ENCODE assay signal across 14 cellular contexts in genomic region chr13:90552702-90553101, GRCh38.
"Had no signal": no experiment of that assay in that cellular context is flagged by ENCODE, and none has a peak within 500 bp of the region (broad histone marks: within the 10 kb centered on the region; RNA-seq: fewer than 3 reads in every experiment).

No MANE protein-coding gene starts in this region.

- ATAC-seq: activated CD4-positive, CD25-positive, alpha-beta regulatory T cell treated with anti-CD3 and anti-CD28 coated beads, Interleukin-2, amount 50 U/mL, for 24 hours; body of pancreas; effector memory CD8-positive, alpha-beta T cell; left colon had no signal

- H3K27ac Mint-ChIP-seq: activated naive CD4-positive, alpha-beta T cell treated with anti-CD3 and anti-CD28 coated beads, Interleukin-2, amount 50 U/mL, for 24 hours; dendritic cell treated with granulocyte-macrophage colony-stimulating factor and Interleukin-4, amounts not matched to agents 40 ng/mL and 50 ng/mL, for 4 days; effector memory CD8-positive, alpha-beta T cell; nephron progenitor cell; T-helper 2 cell treated with Interferon-gamma antibody and Interleukin-4, amounts not matched to agents 5 μg/mL and 100 μg/mL, for 36 hours had no signal

- DNase-seq: activated T-cell treated with anti-CD3 and anti-CD28 coated beads, Interleukin-2, amount 50 U/mL, for 1 hour; body of pancreas; effector memory CD8-positive, alpha-beta T cell; left colon; mesenchymal stem cell; nephron progenitor cell; ovary; small intestine; tibial artery had no signal

- H3K4me1 Mint-ChIP-seq: activated naive CD4-positive, alpha-beta T cell treated with anti-CD3 and anti-CD28 coated beads, Interleukin-2, amount 50 U/mL, for 24 hours; nephron progenitor cell had no signal

- H3K27me3 Mint-ChIP-seq: activated naive CD4-positive, alpha-beta T cell treated with anti-CD3 and anti-CD28 coated beads, Interleukin-2, amount 50 U/mL, for 24 hours; dendritic cell treated with granulocyte-macrophage colony-stimulating factor and Interleukin-4, amounts not matched to agents 40 ng/mL and 50 ng/mL, for 4 days; effector memory CD8-positive, alpha-beta T cell had no signal

- H3K4me1 ChIP-seq: body of pancreas, tibial artery, vagina had no signal

- H3K27me3 ChIP-seq: body of pancreas, ovary, tibial artery, vagina had no signal

- H3K4me3 ChIP-seq: body of pancreas, ovary, tibial artery, vagina had no signal

- H3K36me3 Mint-ChIP-seq: activated naive CD4-positive, alpha-beta T cell treated with anti-CD3 and anti-CD28 coated beads, Interleukin-2, amount 50 U/mL, for 24 hours had no signal

- H3K9me3 ChIP-seq: body of pancreas, ovary, tibial artery, vagina had no signal

- H3K4me3 Mint-ChIP-seq: activated naive CD4-positive, alpha-beta T cell treated with anti-CD3 and anti-CD28 coated beads, Interleukin-2, amount 50 U/mL, for 24 hours; dendritic cell treated with granulocyte-macrophage colony-stimulating factor and Interleukin-4, amounts not matched to agents 40 ng/mL and 50 ng/mL, for 4 days; effector memory CD8-positive, alpha-beta T cell; nephron progenitor cell; T-helper 2 cell treated with Interferon-gamma antibody and Interleukin-4, amounts not matched to agents 5 μg/mL and 100 μg/mL, for 36 hours had no signal

- H3K36me3 ChIP-seq: ovary, tibial artery, vagina had no signal

- H3K27ac ChIP-seq: body of pancreas, ovary, tibial artery, vagina had no signal
